Comparison of ENCODE assay signal across 1 cellular context in genomic region chr1:31507676-31508530, GRCh38.
TF ChIP-seq lines count a peak whose summit lies in the region.

No MANE protein-coding gene starts in this region.

TF ChIP-seq in K562, 482 proteins besides CTCF, POLR2A, EP300 and RAD21 (continued from another document and continues in another):
- TF ChIP-seq CUX1 (CRISPR knock-in tag; IDR thresholded peaks at IDR 0.05) (no peak), MAX (CRISPR knock-in tag; IDR thresholded peaks at IDR 0.05) (0 out of 2 replicates have a peak, but pooled peaks have one; percentile 25), TSHZ1 (CRISPR knock-in tag; IDR thresholded peaks at IDR 0.05) (no peak), ZBTB9 (CRISPR knock-in tag; IDR thresholded peaks at IDR 0.05) (no peak), PRPF4 (IDR thresholded peaks at IDR 0.05; ENCODE audit: insufficient read depth, low read depth, low read length, poor library complexity, severe bottlenecking) (no peak), AFF1 (IDR thresholded peaks at IDR 0.05; ENCODE audit: low read depth in 1 of 2, partially characterized antibody in 2 of 2) (no peak), ZFPM2 (CRISPR knock-in tag; IDR thresholded peaks at IDR 0.05) (no peak), RBM25 (IDR thresholded peaks at IDR 0.05; ENCODE audit: low read depth, low read length, severe bottlenecking) (no peak), MNT (conservative IDR thresholded peaks at IDR 0.05) (no peak), ZEB2 (IDR thresholded peaks at IDR 0.05) (no peak), ZNF282 (CRISPR knock-in tag; IDR thresholded peaks at IDR 0.05) (no peak), ZNF609 (CRISPR knock-in tag; IDR thresholded peaks at IDR 0.05; ENCODE audit: borderline replicate concordance) (no peak), ZNF584 (CRISPR knock-in tag; IDR thresholded peaks at IDR 0.05; ENCODE audit: low read depth) (peak; percentile 35; the same call in 1 of the 2 replicates), GTF2E2 (tag; IDR thresholded peaks at IDR 0.05) (no peak), PHF21A (IDR thresholded peaks at IDR 0.05; ENCODE audit: borderline replicate concordance, low read depth) (no peak), WHSC1 (IDR thresholded peaks at IDR 0.05; ENCODE audit: low read length) (no peak), E2F5 (CRISPR knock-in tag; IDR thresholded peaks at IDR 0.05) (no peak), CTCFL (IDR thresholded peaks at IDR 0.05; ENCODE audit: borderline replicate concordance, insufficient read depth, low read depth, low read length, poor library complexity, severe bottlenecking) (peak; percentile 23), MBD1 (CRISPR knock-in tag; IDR thresholded peaks at IDR 0.05) (no peak), FIP1L1 (IDR thresholded peaks at IDR 0.05; ENCODE audit: low read depth, low read length, poor library complexity, severe bottlenecking) (no peak), ZNF561 (CRISPR knock-in tag; conservative IDR thresholded peaks at IDR 0.05) (no peak), KLF13 (tag; IDR thresholded peaks at IDR 0.05; ENCODE audit: borderline replicate concordance, low read depth) (no peak), SMARCB1 (IDR thresholded peaks at IDR 0.05; ENCODE audit: insufficient read length, low read depth) (no peak)
